1 cellular context compared by ENCODE assay signal in the genomic region with DNA sequence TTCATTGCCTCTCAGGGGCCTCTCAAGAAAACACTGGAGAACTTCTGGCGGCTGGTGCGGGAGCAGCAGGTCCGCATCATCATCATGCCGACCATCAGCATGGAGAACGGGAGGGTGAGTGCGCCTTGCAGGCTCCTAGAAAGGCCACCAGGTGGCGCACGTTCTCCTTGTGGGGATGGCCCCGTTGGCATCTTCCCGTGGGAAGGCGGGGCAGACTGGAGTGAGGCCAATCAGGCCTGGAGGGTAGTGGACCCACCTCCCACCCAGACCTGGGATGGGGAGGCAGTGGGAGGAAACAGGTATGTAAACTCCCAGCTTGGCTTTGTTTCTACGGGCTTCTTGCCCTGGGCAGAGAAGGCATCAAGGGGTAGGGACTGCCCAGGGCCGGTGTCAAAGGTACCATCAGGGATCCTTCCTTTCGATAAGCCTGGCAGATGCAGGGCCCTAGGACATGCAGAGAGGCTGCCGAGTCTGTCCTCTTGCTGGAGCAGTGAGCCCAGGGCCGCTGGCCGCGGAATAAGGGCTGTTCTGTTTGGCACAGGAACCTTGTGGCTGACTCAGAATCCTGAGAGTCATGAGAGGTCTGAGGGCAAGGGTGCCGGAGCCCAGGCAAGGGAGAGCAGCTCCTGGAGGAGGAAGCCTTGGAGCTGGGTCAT.
A peak's percentile ranks its signal among the peaks of the same experiment; 100 is the strongest.
TF ChIP-seq lines count a peak whose summit lies in the region.

No MANE protein-coding gene starts in this region.

TF ChIP-seq in H1, 55 proteins besides CTCF, POLR2A, EP300 and RAD21:
- no peak for TF ChIP-seq JUND (IDR thresholded peaks at IDR 0.05; ENCODE audit: low read length)
- TF ChIP-seq MAFK (IDR thresholded peaks at IDR 0.05; ENCODE audit: low read depth, low read length): no peak
- no peak for TF ChIP-seq CTBP2 (IDR thresholded peaks at IDR 0.05; ENCODE audit: borderline replicate concordance, insufficient read depth, insufficient read length, low read length)
- no peak for TF ChIP-seq SRF (IDR thresholded peaks at IDR 0.05; ENCODE audit: low read depth, low read length)
- peak; percentile 83 for TF ChIP-seq TAF1 (IDR thresholded peaks at IDR 0.05; ENCODE audit: low read depth, low read length)
- TF ChIP-seq NANOG (IDR thresholded peaks at IDR 0.05; ENCODE audit: insufficient read depth, low read depth, low read length, poor library complexity, severe bottlenecking): no peak
- TF ChIP-seq EGR1 (IDR thresholded peaks at IDR 0.05; ENCODE audit: borderline replicate concordance, low read depth, low read length): no peak
- 0 out of 2 replicates have a peak, but pooled peaks have one; percentile 28 for TF ChIP-seq TEAD4 (IDR thresholded peaks at IDR 0.05; ENCODE audit: low read depth, low read length)
- TF ChIP-seq TBP (IDR thresholded peaks at IDR 0.05; ENCODE audit: low read depth, low read length): peak; percentile 50; the same call in 1 of the 2 replicates
- peak; percentile 19; the same call in 1 of the 2 replicates for TF ChIP-seq POLR2AphosphoS5 (IDR thresholded peaks at IDR 0.05; ENCODE audit: low read depth, low read length)
- no peak for TF ChIP-seq JUN (IDR thresholded peaks at IDR 0.05; ENCODE audit: low read depth, low read length)
- TF ChIP-seq KDM5A (IDR thresholded peaks at IDR 0.05; ENCODE audit: low read length): no peak
- peak; percentile 53 for TF ChIP-seq YY1 (IDR thresholded peaks at IDR 0.05; ENCODE audit: low read depth, low read length)
- TF ChIP-seq, protein P1, sequence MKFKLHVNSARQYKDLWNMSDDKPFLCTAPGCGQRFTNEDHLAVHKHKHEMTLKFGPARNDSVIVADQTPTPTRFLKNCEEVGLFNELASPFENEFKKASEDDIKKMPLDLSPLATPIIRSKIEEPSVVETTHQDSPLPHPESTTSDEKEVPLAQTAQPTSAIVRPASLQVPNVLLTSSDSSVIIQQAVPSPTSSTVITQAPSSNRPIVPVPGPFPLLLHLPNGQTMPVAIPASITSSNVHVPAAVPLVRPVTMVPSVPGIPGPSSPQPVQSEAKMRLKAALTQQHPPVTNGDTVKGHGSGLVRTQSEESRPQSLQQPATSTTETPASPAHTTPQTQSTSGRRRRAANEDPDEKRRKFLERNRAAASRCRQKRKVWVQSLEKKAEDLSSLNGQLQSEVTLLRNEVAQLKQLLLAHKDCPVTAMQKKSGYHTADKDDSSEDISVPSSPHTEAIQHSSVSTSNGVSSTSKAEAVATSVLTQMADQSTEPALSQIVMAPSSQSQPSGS (IDR thresholded peaks at IDR 0.05; ENCODE audit: low read length): 0 out of 2 replicates have a peak, but pooled peaks have one; percentile 45
- peak; percentile 30; the same call in 1 of the 2 replicates for TF ChIP-seq BACH1 (IDR thresholded peaks at IDR 0.05; ENCODE audit: low read length)
- TF ChIP-seq CREB1 (IDR thresholded peaks at IDR 0.05): peak; percentile 68
- peak; percentile 37 for TF ChIP-seq TAF7 (optimal IDR thresholded peaks at IDR 0.05; ENCODE audit: borderline replicate concordance, low read depth, low read length)
- TF ChIP-seq, protein P2, sequence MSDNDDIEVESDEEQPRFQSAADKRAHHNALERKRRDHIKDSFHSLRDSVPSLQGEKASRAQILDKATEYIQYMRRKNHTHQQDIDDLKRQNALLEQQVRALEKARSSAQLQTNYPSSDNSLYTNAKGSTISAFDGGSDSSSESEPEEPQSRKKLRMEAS (IDR thresholded peaks at IDR 0.05): peak; percentile 30; the same call in 1 of the 2 replicates
